18 cellular contexts compared by ENCODE assay signal in genomic region chr1:185279571-185279970, GRCh38. TPM values are rescaled to one million over a fixed set of nuclear protein-coding genes. Genes with fewer than 3 reads are reported as not detected.
DNase-seq lines count a peak whose midpoint lies in the region; ATAC-seq and TF ChIP-seq lines count a peak whose summit lies in the region.
"Had no signal": no experiment of that assay in that cellular context is flagged by ENCODE, and none has a peak within 500 bp of the region (broad histone marks: within the 10 kb centered on the region; RNA-seq: fewer than 3 reads in every experiment).

No MANE protein-coding gene starts in this region.

- H3K27me3 ChIP-seq in foreskin keratinocyte, result no peaks in the 10 kb centered on the region

- DNase-seq in DMS53 (lab: John Stamatoyannopoulos, UW) (peak; percentile 12), HT1080 (ENCODE audit: low read depth) (peak; percentile 57), astrocyte of the cerebellum (ENCODE audit: low read depth) (peak; percentile 19), foreskin keratinocyte (no peak), activated gamma-delta T cell treated with Interleukin-2 at 50 U/mL for 16 hours (no peak), chondrocyte (ENCODE audit: low spot score) (no peak), HK-2 (ENCODE audit: unreplicated experiment) (no peak), SW480 (ENCODE audit: low spot score) (no peak)
- DNase-seq: activated CD8-positive, alpha-beta memory T cell treated with anti-CD3 and anti-CD28 coated beads for 24 hours; cerebellar nuclear complex; NCI-H1417 treated with DMSO at 0.1 percent for 48 hours; NCI-H2171 treated with DMSO at 0.1 percent for 48 hours; small intestine had no signal

- H3K27ac Mint-ChIP-seq in chondrocyte (ENCODE audit: unreplicated experiment), result no peak overlapping the region
- H3K27ac Mint-ChIP-seq: activated T-helper 2 cell treated with anti-CD3 and anti-CD28 coated beads, Interferon-gamma antibody, Interleukin-2, Interleukin-4, amounts not matched to agents 10 μg/mL and 5 μg/mL and 100 μg/mL, durations not matched to agents 14 hours and 24 hours and 36 hours; GM23338 had no signal

- ATAC-seq in foreskin keratinocyte, result peak; percentile 46
- ATAC-seq: GM23338 had no signal

- no peaks in the 10 kb centered on the region for H3K4me1 ChIP-seq in foreskin keratinocyte
- H3K4me1 ChIP-seq: parathyroid adenoma had no signal

- H3K36me3 Mint-ChIP-seq in chondrocyte (ENCODE audit: low read depth), result peaks cover 6% of the 10 kb centered on the region

- no peaks in the 10 kb centered on the region for H3K27me3 Mint-ChIP-seq in chondrocyte (ENCODE audit: low read depth)

- in situ Hi-C loops in astrocyte of the cerebellum (cut with HindIII; ENCODE audit: low sequenced_read_pairs), result no loop called here

- no peak overlapping the region for H3K4me3 ChIP-seq in astrocyte of the cerebellum (ENCODE audit: low read depth, low read length)
- H3K4me3 ChIP-seq: GM23338, thoracic aorta had no signal

- H3K27ac ChIP-seq in foreskin keratinocyte, result no peak overlapping the region
- H3K27ac ChIP-seq: KMS-11, parathyroid adenoma, thoracic aorta had no signal

- no peaks in the 10 kb centered on the region for H3K9me3 Mint-ChIP-seq in chondrocyte (ENCODE audit: low read depth)
- H3K9me3 Mint-ChIP-seq: activated T-helper 2 cell treated with anti-CD3 and anti-CD28 coated beads, Interferon-gamma antibody, Interleukin-2, Interleukin-4, amounts not matched to agents 10 μg/mL and 5 μg/mL and 100 μg/mL, durations not matched to agents 14 hours and 24 hours and 36 hours; GM23338 had no signal

- TF ChIP-seq CTCF in astrocyte of the cerebellum (IDR thresholded peaks at IDR 0.05; ENCODE audit: low read depth, low read length, missing control alignments) (no peak), foreskin keratinocyte (conservative IDR thresholded peaks at IDR 0.05) (no peak), chondrocyte (IDR thresholded peaks at IDR 0.05) (no peak)

- H3K4me1 Mint-ChIP-seq in chondrocyte (ENCODE audit: low read depth), result peaks cover 20% of the 10 kb centered on the region
- H3K4me1 Mint-ChIP-seq: GM23338 had no signal

- no peak overlapping the region for H3K4me3 Mint-ChIP-seq in chondrocyte (ENCODE audit: unreplicated experiment)
- H3K4me3 Mint-ChIP-seq: GM23338 had no signal

RNA-seq across cellular contexts. Expression of gene IVNS1ABP, which starts 37.5 kb away (rescaled TPM):
- 37.6 and 43.1 TPM in 2 replicates for total RNA-seq in HT1080 (2014; rRNA removed; shearing (Covaris generic))
- 66.6 and 78.7 TPM in 2 replicates for polyA plus RNA-seq in HT1080 (2015; cell fraction: cytosol; rRNA removed)
- 180 and 186 TPM in 2 replicates for polyA plus RNA-seq in HT1080 (2015; cell fraction: nucleus; rRNA removed)
- 73.4 and 76.4 TPM in 2 replicates for total RNA-seq in foreskin keratinocyte
- 39.8 and 45.6 TPM in 2 replicates for polyA plus RNA-seq in foreskin keratinocyte
- total RNA-seq in chondrocyte, result 121 to 314 TPM (median 123 TPM) in 3 replicates

Comparison
In these comparisons a context has a peak if more than half of its experiments do, and no peak if none do; other contexts are left out.
1. DNase-seq: peak in DMS53 (single experiment), HT1080 (single experiment) and astrocyte of the cerebellum (single experiment); none in foreskin keratinocyte (0 of 2), activated gamma-delta T cell treated with Interleukin-2 at 50 U/mL for 16 hours (single experiment), chondrocyte (single experiment), HK-2 (single experiment) and SW480 (single experiment).